Comparison of ENCODE assay signal across 18 cellular contexts in genomic region chr6:107621216-107621940, GRCh38.
DNase-seq lines count a peak whose midpoint lies in the region; FAIRE-seq and TF ChIP-seq lines count a peak whose summit lies in the region.
"Had no signal": no experiment of that assay in that cellular context is flagged by ENCODE, and none has a peak within 500 bp of the region (broad histone marks: within the 10 kb centered on the region; RNA-seq: fewer than 3 reads in every experiment).

No MANE protein-coding gene starts in this region.

- H3K4me1 ChIP-seq in HUES48 (ENCODE audit: control insufficient read depth, insufficient read depth, low read length), result peaks cover 51% of the 10 kb centered on the region

- H3F3A ChIP-seq in neural cell (ENCODE audit: insufficient read depth, low read length, poor library complexity, severe bottlenecking), result no peaks in the 10 kb centered on the region

- FAIRE-seq in frontal cortex (lab: Jason Lieb, UNC), result no peak
- FAIRE-seq: H54 had no signal

- H2AFZ ChIP-seq in neural cell (ENCODE audit: low read depth, low read length), result no peak overlapping the region

- DNase-seq in NCI-H2029 (lab: John Stamatoyannopoulos, UW) (peak; percentile 54), NCI-H748 treated with DMSO at 0.1 percent for 48 hours (lab: John Stamatoyannopoulos, UW) (peak; percentile 87), mucosa of gallbladder (ENCODE audit: low spot score) (no peak), frontal cortex (ENCODE audit: low spot score in 2 of 2) (no peak)
- no peak for DNase-seq in activated naive CD4-positive, alpha-beta T cell treated with Interleukin-2 at 50 U/mL for 16 hours
- DNase-seq: activated CD8-positive, alpha-beta memory T cell treated with anti-CD3 and anti-CD28 coated beads for 24 hours; BE2C; DMS 273 treated with DMSO at 0.1 percent for 48 hours; KG1; kidney glomerular epithelial cell; NCI-H1436; stimulated activated naive B cell treated with anti-CD40 and anti-IgM and Interleukin-4, amounts not matched to agents 10 μg/mL and 1 μg/mL and 100 μg/mL, for 72 hours; T-helper 1 cell had no signal

- H3K4me2 ChIP-seq in neural cell (ENCODE audit: low read length), result no peak overlapping the region

- H3K4me3 ChIP-seq in HUES48 (ENCODE audit: low read depth, low read length) (no peak overlapping the region), neural cell (ENCODE audit: low read length) (no peak overlapping the region)
- H3K4me3 ChIP-seq: tibial nerve had no signal

- H3K27ac ChIP-seq in HUES48 (ENCODE audit: low read depth, low read length) (peak overlapping the region; percentile 21), neural cell (ENCODE audit: low read length) (peak overlapping the region; percentile 50)
- H3K27ac ChIP-seq: neutrophil, tibial nerve had no signal

- H3K9ac ChIP-seq in HUES48 (ENCODE audit: low read depth, low read length), result no peak overlapping the region
- no peak overlapping the region for H3K9ac ChIP-seq in neural cell (ENCODE audit: low read length)

- TF ChIP-seq RAD21 in neural cell (conservative IDR thresholded peaks at IDR 0.05), result no peak

- no peaks in the 10 kb centered on the region for H3K27me3 ChIP-seq in HUES48 (ENCODE audit: control insufficient read depth, insufficient read depth, low read length)
- H3K27me3 ChIP-seq in neural cell (ENCODE audit: insufficient read depth, low read depth, low read length), result no peaks in the 10 kb centered on the region
- H3K27me3 ChIP-seq: BE2C, tibial nerve had no signal

- no peaks in the 10 kb centered on the region for H4K20me1 ChIP-seq in neural cell (ENCODE audit: insufficient read depth)

- H3K36me3 ChIP-seq in HUES48 (ENCODE audit: control insufficient read depth, insufficient read depth, low read length) (no peaks in the 10 kb centered on the region), neural cell (ENCODE audit: insufficient read depth, low read length) (peaks cover 3% of the 10 kb centered on the region)
- H3K36me3 ChIP-seq: BE2C, neutrophil, tibial nerve had no signal

- no peak for TF ChIP-seq CTCF in neural cell (IDR thresholded peaks at IDR 0.05; ENCODE audit: poor library complexity, severe bottlenecking)

- H3K9me3 ChIP-seq in HUES48 (ENCODE audit: control insufficient read depth, insufficient read depth, low read length) (no peaks in the 10 kb centered on the region), neural cell (ENCODE audit: low read length) (no peaks in the 10 kb centered on the region)
- H3K9me3 ChIP-seq: BE2C, neutrophil, tibial nerve had no signal

- peaks cover 3% of the 10 kb centered on the region for H3K79me2 ChIP-seq in neural cell (replicated peaks; ENCODE audit: insufficient read depth, low read length)

- TF ChIP-seq EP300 in neural cell (conservative IDR thresholded peaks at IDR 0.05; ENCODE audit: poor library complexity, severe bottlenecking), result no peak

- no peaks in the 10 kb centered on the region for H3K9me2 ChIP-seq in neural cell (ENCODE audit: insufficient read depth, low read length)

TF ChIP-seq in neural cell, 6 proteins besides CTCF, POLR2A, EP300 and RAD21:
- no peak for TF ChIP-seq SMC3 (conservative IDR thresholded peaks at IDR 0.05; ENCODE audit: poor library complexity)
- no peak for TF ChIP-seq TAF1 (IDR thresholded peaks at IDR 0.05; ENCODE audit: low read depth)
- TF ChIP-seq POLR2AphosphoS5 (IDR thresholded peaks at IDR 0.05), result no peak
- no peak for TF ChIP-seq MXI1 (conservative IDR thresholded peaks at IDR 0.05; ENCODE audit: poor library complexity, severe bottlenecking)
- TF ChIP-seq REST (IDR thresholded peaks at IDR 0.05; ENCODE audit: borderline replicate concordance), result no peak
- TF ChIP-seq EZH2 (IDR thresholded peaks at IDR 0.05; ENCODE audit: borderline replicate concordance, insufficient read depth, low read length, poor library complexity, severe bottlenecking), result no peak

Comparison
In these comparisons a context has a peak if more than half of its experiments do, and no peak if none do; other contexts are left out.
1. DNase-seq: peak in NCI-H2029 (single experiment) and NCI-H748 treated with DMSO at 0.1 percent for 48 hours (single experiment); none in mucosa of gallbladder (single experiment), frontal cortex (0 of 2) and activated naive CD4-positive, alpha-beta T cell treated with Interleukin-2 at 50 U/mL for 16 hours (single experiment).